ENCODE assay signal across 18 cellular contexts in the genomic region with DNA sequence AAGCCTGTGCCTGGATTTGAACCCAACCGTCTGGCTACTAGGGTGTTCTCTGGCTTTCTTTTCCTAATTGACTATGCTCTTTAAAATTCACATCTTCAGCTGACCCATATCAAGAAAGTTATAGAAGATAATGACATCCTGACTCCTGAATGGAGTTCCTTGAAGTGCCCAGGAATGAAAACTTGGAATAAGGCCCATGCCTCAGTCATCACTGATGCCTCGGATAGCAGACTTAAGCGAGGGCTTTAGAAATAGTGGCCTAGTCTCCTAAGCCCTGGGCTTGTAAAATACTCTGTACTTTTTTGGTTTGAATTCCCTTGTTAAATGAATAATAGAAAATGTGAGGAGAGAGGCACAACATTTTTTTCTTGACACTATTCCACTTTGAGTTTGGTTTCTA. TPM values are rescaled to one million over a fixed set of nuclear protein-coding genes. Genes with fewer than 3 reads are reported as not detected.
DNase-seq lines count a peak whose midpoint lies in the region; ATAC-seq and TF ChIP-seq lines count a peak whose summit lies in the region.
"Had no signal": no experiment of that assay in that cellular context is flagged by ENCODE, and none has a peak within 500 bp of the region (broad histone marks: within the 10 kb centered on the region; RNA-seq: fewer than 3 reads in every experiment).

No MANE protein-coding gene starts in this region.

- peak overlapping the region; percentile 24 for H3K27ac ChIP-seq in vagina
- H3K27ac ChIP-seq in neuronal stem cell (replicated peaks; ENCODE audit: low read length): no peak overlapping the region
- H3K27ac ChIP-seq: cardiac muscle cell, hepatocyte, neutrophil, right lobe of liver had no signal

- H3K27me3 Mint-ChIP-seq in stimulated activated naive CD8-positive, alpha-beta T cell treated with anti-CD3 and anti-CD28 coated beads, Interleukin-15, Interleukin-2, amounts not matched to agents 100 ng/mL and 50 ng/mL, for 24 hours: no peaks in the 10 kb centered on the region
- no peaks in the 10 kb centered on the region for H3K27me3 Mint-ChIP-seq in activated T-helper 17 cell treated with anti-CD3 and anti-CD28 coated beads, Interleukin-2, amount 50 U/mL, for 72 hours

- no peak overlapping the region for H4K91ac ChIP-seq in neuronal stem cell (ENCODE audit: low read depth, low read length, poor library complexity)

- H2AFZ ChIP-seq in neuronal stem cell (ENCODE audit: low read length): no peak overlapping the region
- H2AFZ ChIP-seq: hepatocyte had no signal

- H2BK12ac ChIP-seq in neuronal stem cell (ENCODE audit: low read length): no peak overlapping the region

- no peak overlapping the region for H2BK120ac ChIP-seq in neuronal stem cell (ENCODE audit: low read depth, low read length)

- no peaks in the 10 kb centered on the region for H3K79me1 ChIP-seq in neuronal stem cell (ENCODE audit: low read depth, low read length)

- H2AK5ac ChIP-seq in neuronal stem cell (ENCODE audit: low read depth, low read length): no peak overlapping the region

- no peaks in the 10 kb centered on the region for H3K9me3 Mint-ChIP-seq in stimulated activated naive CD8-positive, alpha-beta T cell treated with anti-CD3 and anti-CD28 coated beads, Interleukin-15, Interleukin-2, amounts not matched to agents 100 ng/mL and 50 ng/mL, for 24 hours
- no peaks in the 10 kb centered on the region for H3K9me3 Mint-ChIP-seq in activated T-helper 17 cell treated with anti-CD3 and anti-CD28 coated beads, Interleukin-2, amount 50 U/mL, for 72 hours

- H4K8ac ChIP-seq in neuronal stem cell (ENCODE audit: low read depth, low read length): no peak overlapping the region

- H3K27me3 ChIP-seq in vagina (no peaks in the 10 kb centered on the region), neuronal stem cell (ENCODE audit: control insufficient read depth in 3 of 3, insufficient read depth in 3 of 3, low read depth in 1 of 3, low read length in 3 of 3) (no peaks in the 10 kb centered on the region)
- H3K27me3 ChIP-seq: cardiac muscle cell, hepatocyte, neutrophil, right lobe of liver, testis had no signal

- no peak overlapping the region for H2BK5ac ChIP-seq in neuronal stem cell (ENCODE audit: low read length)

- no peak for DNase-seq in stimulated activated naive CD8-positive, alpha-beta T cell treated with anti-CD3 and anti-CD28 coated beads, Interleukin-15, Interleukin-2, amounts not matched to agents 100 U/mL and 50 U/mL, for 24 hours
- DNase-seq in iris pigment epithelial cell (ENCODE audit: low read depth): peak; percentile 62
- DNase-seq in vagina (ENCODE audit: extremely low spot score in 2 of 2): no peak
- DNase-seq in ureter (ENCODE audit: low spot score): no peak
- DNase-seq in neuronal stem cell (ENCODE audit: low spot score): no peak
- DNase-seq: activated CD8-positive, alpha-beta memory T cell treated with anti-CD3 and anti-CD28 coated beads, Interleukin-2, amount 50 U/mL, for 48 hours; effector CD4-positive, alpha-beta T cell; NCI-H1417 treated with DMSO at 0.1 percent for 48 hours; NCI-H2227 treated with DMSO at 0.1 percent for 48 hours; right lobe of liver; stimulated activated CD4-positive, alpha-beta T cell treated with anti-CD3 and anti-CD28 coated beads, Interleukin-4, amount 100 ng/mL, for 1 hour; testis had no signal

- no peak overlapping the region for H3K27ac Mint-ChIP-seq in stimulated activated naive CD8-positive, alpha-beta T cell treated with anti-CD3 and anti-CD28 coated beads, Interleukin-15, Interleukin-2, amounts not matched to agents 100 ng/mL and 50 ng/mL, for 24 hours
- H3K27ac Mint-ChIP-seq in activated T-helper 17 cell treated with anti-CD3 and anti-CD28 coated beads, Interleukin-2, amount 50 U/mL, for 72 hours: peak overlapping the region; percentile 93

- no peak overlapping the region for H3K23ac ChIP-seq in neuronal stem cell (ENCODE audit: low read depth, low read length, poor library complexity)

- H3K4me3 ChIP-seq in vagina: no peak overlapping the region
- no peak overlapping the region for H3K4me3 ChIP-seq in neuronal stem cell (ENCODE audit: low read length in 2 of 2)
- H3K4me3 ChIP-seq: cardiac muscle cell, hepatocyte, right lobe of liver, testis had no signal

- H3K4me3 Mint-ChIP-seq in stimulated activated naive CD8-positive, alpha-beta T cell treated with anti-CD3 and anti-CD28 coated beads, Interleukin-15, Interleukin-2, amounts not matched to agents 100 ng/mL and 50 ng/mL, for 24 hours: peak overlapping the region; percentile 25
- peak overlapping the region; percentile 79 for H3K4me3 Mint-ChIP-seq in activated T-helper 17 cell treated with anti-CD3 and anti-CD28 coated beads, Interleukin-2, amount 50 U/mL, for 72 hours

- H3K18ac ChIP-seq in neuronal stem cell (ENCODE audit: low read length): no peak overlapping the region

- no peak overlapping the region for H3K4me2 ChIP-seq in neuronal stem cell (ENCODE audit: insufficient read depth, low read length, poor library complexity, severe bottlenecking)
- H3K4me2 ChIP-seq: hepatocyte had no signal

- H3K14ac ChIP-seq in neuronal stem cell (ENCODE audit: low read length): no peak overlapping the region

- ATAC-seq in stimulated activated naive CD8-positive, alpha-beta T cell treated with anti-CD3 and anti-CD28 coated beads, Interleukin-15, Interleukin-2, amounts not matched to agents 100 U/mL and 50 U/mL, for 24 hours: no peak
- no peak for ATAC-seq in activated T-helper 17 cell treated with anti-CD3 and anti-CD28 coated beads, Interleukin-2, amount 50 U/mL, for 72 hours (replicated peaks)
- ATAC-seq in GM21423 (IDR thresholded peaks at IDR 0.05; ENCODE audit: unreplicated experiment): no peak
- ATAC-seq: right lobe of liver had no signal

- no peaks in the 10 kb centered on the region for H3K9me3 ChIP-seq in vagina
- H3K9me3 ChIP-seq in neuronal stem cell (replicated peaks in 1 of 2; ENCODE audit: control insufficient read depth in 2 of 2, insufficient read depth in 1 of 2, low read depth in 1 of 2, low read length in 2 of 2): no peaks in the 10 kb centered on the region
- H3K9me3 ChIP-seq: neutrophil, right lobe of liver, testis had no signal

- H3K9ac ChIP-seq in neuronal stem cell (ENCODE audit: low read depth, low read length, poor library complexity): no peak overlapping the region

- H3K4me1 Mint-ChIP-seq in stimulated activated naive CD8-positive, alpha-beta T cell treated with anti-CD3 and anti-CD28 coated beads, Interleukin-15, Interleukin-2, amounts not matched to agents 100 ng/mL and 50 ng/mL, for 24 hours (ENCODE audit: low read depth): peaks cover 100% of the 10 kb centered on the region
- H3K4me1 Mint-ChIP-seq in activated T-helper 17 cell treated with anti-CD3 and anti-CD28 coated beads, Interleukin-2, amount 50 U/mL, for 72 hours: peaks cover 66% of the 10 kb centered on the region

- intact Hi-C loops in vagina (cut with DNase I): no loop called here

- no peak for TF ChIP-seq POLR2A in vagina (IDR thresholded peaks at IDR 0.05)

- no CpG with 5 or more reads among the region's 3 CpGs for WGBS in neuronal stem cell (ENCODE audit: extremely low coverage in 2 of 2, insufficient read length in 2 of 2, insufficient replicate concordance in 1 of 2), 2 donors

- H3K36me3 ChIP-seq in vagina: no peaks in the 10 kb centered on the region
- no peaks in the 10 kb centered on the region for H3K36me3 ChIP-seq in neuronal stem cell (replicated peaks in 1 of 2; ENCODE audit: control insufficient read depth in 2 of 2, insufficient read depth in 2 of 2, low read length in 2 of 2)
- H3K36me3 ChIP-seq: cardiac muscle cell, neutrophil, right lobe of liver had no signal

- H3K36me3 Mint-ChIP-seq in stimulated activated naive CD8-positive, alpha-beta T cell treated with anti-CD3 and anti-CD28 coated beads, Interleukin-15, Interleukin-2, amounts not matched to agents 100 ng/mL and 50 ng/mL, for 24 hours (ENCODE audit: low read depth): peaks cover 16% of the 10 kb centered on the region
- peaks cover 5% of the 10 kb centered on the region for H3K36me3 Mint-ChIP-seq in activated T-helper 17 cell treated with anti-CD3 and anti-CD28 coated beads, Interleukin-2, amount 50 U/mL, for 72 hours (ENCODE audit: low read depth)

- no peak overlapping the region for H2BK15ac ChIP-seq in neuronal stem cell (ENCODE audit: low read length)

- H3K4me1 ChIP-seq in vagina (peaks cover 45% of the 10 kb centered on the region), neuronal stem cell (ENCODE audit: control insufficient read depth in 2 of 2, insufficient read depth in 1 of 2, low read depth in 1 of 2, low read length in 2 of 2) (peaks cover 0 to 1% of the 10 kb centered on the region in 2 donors)
- H3K4me1 ChIP-seq: right lobe of liver had no signal

- H3K4ac ChIP-seq in neuronal stem cell (ENCODE audit: low read length): no peak overlapping the region

- no peak for TF ChIP-seq CTCF in vagina (IDR thresholded peaks at IDR 0.05)

RNA-seq across cellular contexts. Expression of a gene that starts 39.0 kb away (rescaled TPM):
- total RNA-seq in activated T-helper 17 cell treated with anti-CD3 and anti-CD28 coated beads, Interleukin-2, amount 50 U/mL, for 72 hours: 10 to 100 TPM; 36.2 to 61.7 TPM
- total RNA-seq in vagina (40.0 TPM), ureter (10.8 TPM)
- 7.7 TPM for polyA plus RNA-seq in neuronal stem cell (2013, experiment 1 of 2)
- polyA plus RNA-seq in neuronal stem cell (2013, experiment 2 of 2): 7.7 TPM
